24 cellular contexts compared by ENCODE assay signal in the genomic region with DNA sequence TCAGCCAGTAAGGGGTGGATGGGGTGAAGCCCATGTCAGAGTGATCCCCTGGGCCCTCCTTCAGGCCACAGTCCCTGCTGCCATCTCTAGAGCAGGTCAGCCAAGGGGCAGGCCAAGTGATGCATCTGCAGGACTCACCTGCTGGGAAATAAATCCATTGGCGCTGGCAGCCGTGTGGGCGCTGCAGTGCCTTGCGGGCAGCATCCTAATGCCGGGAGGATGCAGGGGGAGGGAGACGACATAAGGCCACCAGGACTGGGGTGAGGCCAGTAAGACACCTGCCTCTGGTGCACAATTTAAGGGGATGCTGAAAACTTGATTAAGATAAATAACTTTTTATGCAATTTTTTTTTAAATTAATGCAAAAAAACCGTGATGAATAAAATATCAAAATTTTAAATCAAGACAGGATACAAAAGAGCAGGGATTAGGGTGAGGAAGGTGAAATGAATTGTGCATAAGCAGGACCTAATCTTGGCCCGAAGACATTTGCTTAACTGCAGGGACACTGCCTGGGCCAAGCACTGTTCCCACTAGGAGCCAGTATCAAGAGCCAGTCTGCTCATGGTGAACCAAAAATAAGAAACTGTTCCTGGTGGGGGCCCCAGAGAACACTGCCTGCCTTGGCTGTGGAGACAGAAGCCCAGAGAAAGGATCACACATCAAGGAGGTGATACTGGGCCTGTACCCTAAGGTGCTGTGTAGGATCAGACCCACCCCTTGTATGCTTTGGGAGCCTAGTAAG.
"Had no signal": no experiment of that assay in that cellular context is flagged by ENCODE, and none has a peak within 500 bp of the region (broad histone marks: within the 10 kb centered on the region; RNA-seq: fewer than 3 reads in every experiment).

No MANE protein-coding gene starts in this region.

- H3K36me3 ChIP-seq: Peyer's patch, SJSA1 had no signal

- H3K27ac ChIP-seq: Peyer's patch, SJSA1, SK-N-MC had no signal

- DNase-seq: IMR-90; Karpas-422; KG1; MM.1S; NCI-H1092 treated with DMSO at 0.1 percent for 48 hours; NCI-H1436; NCI-H187; NCI-H2029; NCI-H2081 treated with DMSO at 0.1 percent for 48 hours; NCI-H2171; NCI-H226; NCI-H446; NCI-H510A; NCI-H524 treated with DMSO at 0.1 percent for 48 hours; NCI-H69; NCI-H774; NK-92 treated with Interleukin-12 subunit alpha and Interleukin-12 subunit beta, amount 100 ng/mL, for 24 hours; PC-3; SHP77 treated with DMSO at 0.1 percent for 48 hours had no signal

- H3K4me1 ChIP-seq: Peyer's patch had no signal

- H3K27me3 ChIP-seq: Peyer's patch had no signal

- H3K9me3 ChIP-seq: Peyer's patch, SJSA1 had no signal

- ATAC-seq: HepG2, PC-3, Right ventricle myocardium inferior had no signal

- H3K4me3 ChIP-seq: Peyer's patch, SJSA1, SK-N-MC had no signal
